In genomic region chr1:220702733-220703704, GRCh38 we compare ENCODE assay signal across 21 cellular contexts. TPM values are rescaled to one million over a fixed set of nuclear protein-coding genes. Genes with fewer than 3 reads are reported as not detected.
A peak's percentile ranks its signal among the peaks of the same experiment; 100 is the strongest.
DNase-seq lines count a peak whose midpoint lies in the region; ATAC-seq, FAIRE-seq and TF ChIP-seq lines count a peak whose summit lies in the region.
"Had no signal": no experiment of that assay in that cellular context is flagged by ENCODE, and none has a peak within 500 bp of the region (broad histone marks: within the 10 kb centered on the region; RNA-seq: fewer than 3 reads in every experiment).

No MANE protein-coding gene starts in this region.

- CTCF ChIA-PET in HEK293 (lab: Yijun Ruan, JAX): interaction anchor here (0.6 to 1.8 kb wide), 5 partner anchors 15 to 961 kb away, joined by 3 to 7 read pairs (median 5); no protein-coding TSS in a partner anchor
- CTCF ChIA-PET in K562 (lab: Yijun Ruan, JAX; ENCODE audit: low intra/inter-chr PET ratio): no interaction called here

- WGBS in K562 (ENCODE audit: insufficient coverage, low coverage, missing lambda C conversion rate): 2% methylated on average over 9 of the region's 9 CpGs

- no peak for FAIRE-seq in K562 (lab: Jason Lieb, UNC)
- FAIRE-seq: endometrium, small intestine had no signal

- no peak overlapping the region for H3K4me2 ChIP-seq in K562 (ENCODE audit: insufficient read depth, low read length)

- no peak overlapping the region for H3K9ac ChIP-seq in K562 (ENCODE audit: insufficient read depth in 1 of 2, low read depth in 2 of 2, low read length in 2 of 2)

- peak; percentile 35 for DNase-seq in COR-L47 (lab: John Stamatoyannopoulos, UW)
- DNase-seq in NCI-H345 treated with DMSO at 0.1 percent for 48 hours (lab: John Stamatoyannopoulos, UW; ENCODE audit: unreplicated experiment): peak; percentile 53
- DNase-seq in K562 (ENCODE audit: extremely low read depth in 1 of 4, low spot score in 3 of 4): peak in 1 of 4 experiments; percentile 5
- DNase-seq: activated CD4-positive, CD25-positive, alpha-beta regulatory T cell; body of pancreas; heart right ventricle; NCI-H1930; posterior cingulate gyrus; small intestine; stimulated activated CD4-positive, alpha-beta T cell treated with anti-CD3 and anti-CD28 coated beads, Interleukin-4, amount 100 ng/mL, for 4 hours; substantia nigra had no signal

- BruUV-seq in K562 (replicated peaks; lab: Mats Ljungman, UMichigan): no TSS peak

- H3K27ac ChIP-seq in HEK293 (ENCODE audit: extremely low read depth, low read depth, low read length) (no peak overlapping the region), K562 (ENCODE audit: extremely low read depth, low read depth, low read length) (no peak overlapping the region)
- H3K27ac ChIP-seq: body of pancreas, coronary artery, heart right ventricle, SJCRH30, vagina had no signal

- ATAC-seq in K562 (no peak), GM18868 (IDR thresholded peaks at IDR 0.05; ENCODE audit: unreplicated experiment) (no peak), GM19035 (IDR thresholded peaks at IDR 0.05; ENCODE audit: unreplicated experiment) (no peak), GM18873 (IDR thresholded peaks at IDR 0.05; ENCODE audit: low FRiP score, unreplicated experiment) (no peak)
- ATAC-seq: body of pancreas; natural killer cell treated with Interleukin-12 subunit alpha and Interleukin-12 subunit beta and Interleukin-15 and Interleukin-18, amount 100 ng/mL, for 72 hours had no signal

- TF ChIP-seq CTCF in HEK293 (tag by site-specific recombination; IDR thresholded peaks at IDR 0.05) (no peak), K562 (IDR thresholded peaks at IDR 0.05 in 2 of 3, conservative IDR thresholded peaks at IDR 0.05 in 1 of 3; ENCODE audit: insufficient read depth in 2 of 3, low read depth in 1 of 3, low read length in 3 of 3) (no peak)

- no peaks in the 10 kb centered on the region for H3K9me3 ChIP-seq in HEK293 (ENCODE audit: control insufficient read depth, insufficient read depth, low read depth, low read length)
- H3K9me3 ChIP-seq in K562 (replicated peaks; ENCODE audit: control insufficient read depth, insufficient read depth, low read depth, low read length): no peaks in the 10 kb centered on the region
- H3K9me3 ChIP-seq: body of pancreas, heart right ventricle, SJCRH30, vagina had no signal

- no peak for TF ChIP-seq EP300 in K562 (IDR thresholded peaks at IDR 0.05; ENCODE audit: low read length)

- H4K20me1 ChIP-seq in K562 (replicated peaks; ENCODE audit: control insufficient read depth, insufficient read depth, low read length): no peaks in the 10 kb centered on the region

- H3K27me3 ChIP-seq in K562 (ENCODE audit: control insufficient read depth in 2 of 2, insufficient read depth in 2 of 2, low read length in 2 of 2): peaks cover 4 to 34% of the 10 kb centered on the region in 2 experiments; a peak in 3 of 5 replicates
- H3K27me3 ChIP-seq: body of pancreas, heart right ventricle, SJCRH30, vagina had no signal

- no peak for TF ChIP-seq POLR2A in K562 (conservative IDR thresholded peaks at IDR 0.05)

- POLR2A ChIA-PET in HEK293 (lab: Yijun Ruan, JAX) (no interaction called here), K562 (lab: Yijun Ruan, JAX) (interaction anchor here (0.6 to 1.4 kb wide), 2 partner anchors 9 to 136 kb away, joined by 3 to 5 read pairs; no protein-coding TSS in a partner anchor)

- H3K4me3 ChIP-seq in HEK293 (ENCODE audit: low read depth, low read length): no peak overlapping the region
- H3K4me3 ChIP-seq in K562: no peak overlapping the region
- H3K4me3 ChIP-seq: body of pancreas, coronary artery, heart right ventricle, SJCRH30, vagina had no signal

- intact Hi-C loops in K562 (cut with micrococcal nuclease): no loop called here

- no peaks in the 10 kb centered on the region for H3K79me2 ChIP-seq in K562 (ENCODE audit: control insufficient read depth, insufficient read depth, low read length)

- TF ChIP-seq RAD21 in K562 (CRISPR knock-in tag; conservative IDR thresholded peaks at IDR 0.05 in 1 of 2, IDR thresholded peaks at IDR 0.05 in 1 of 2): no peak

- H3K4me1 ChIP-seq in HEK293 (ENCODE audit: control insufficient read depth, insufficient read depth, low read length) (no peaks in the 10 kb centered on the region), K562 (replicated peaks in 1 of 2; ENCODE audit: control insufficient read depth in 2 of 2, insufficient read depth in 2 of 2, low read length in 2 of 2) (no peaks in the 10 kb centered on the region)

- no peak overlapping the region for H2AFZ ChIP-seq in K562 (ENCODE audit: low read depth, low read length)

- H3K9me1 ChIP-seq in K562 (ENCODE audit: control insufficient read depth, insufficient read depth, low read length): no peaks in the 10 kb centered on the region

- in situ Hi-C loops in K562 (cut with MboI): no loop called here

- H3K36me3 ChIP-seq in HEK293 (ENCODE audit: control insufficient read depth in 2 of 2, insufficient read depth in 1 of 2, low read length in 2 of 2) (peaks cover 0 to 1% of the 10 kb centered on the region in 2 experiments; a peak in 1 of 3 replicates), K562 (ENCODE audit: control insufficient read depth, insufficient read depth, low read length) (no peaks in the 10 kb centered on the region)
- H3K36me3 ChIP-seq: SJCRH30, vagina had no signal

TF ChIP-seq in HEK293, 187 proteins besides CTCF, POLR2A, EP300 and RAD21 (continues in another document):
- no peak for TF ChIP-seq ZNF248 (tag by site-specific recombination; IDR thresholded peaks at IDR 0.05)
- TF ChIP-seq, protein P1, sequence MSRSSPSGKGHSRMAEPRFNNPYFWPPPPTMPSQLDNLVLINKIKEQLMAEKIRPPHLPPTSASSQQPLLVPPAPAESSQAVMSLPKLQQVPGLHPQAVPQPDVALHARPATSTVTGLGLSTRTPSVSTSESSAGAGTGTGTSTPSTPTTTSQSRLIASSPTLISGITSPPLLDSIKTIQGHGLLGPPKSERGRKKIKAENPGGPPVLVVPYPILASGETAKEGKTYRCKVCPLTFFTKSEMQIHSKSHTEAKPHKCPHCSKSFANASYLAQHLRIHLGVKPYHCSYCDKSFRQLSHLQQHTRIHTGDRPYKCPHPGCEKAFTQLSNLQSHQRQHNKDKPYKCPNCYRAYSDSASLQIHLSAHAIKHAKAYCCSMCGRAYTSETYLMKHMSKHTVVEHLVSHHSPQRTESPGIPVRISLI (tag by site-specific recombination; IDR thresholded peaks at IDR 0.05): no peak
- TF ChIP-seq ZNF146 (tag by site-specific recombination; IDR thresholded peaks at IDR 0.05): no peak
- TF ChIP-seq ZNF792 (tag by site-specific recombination; IDR thresholded peaks at IDR 0.05): no peak
- no peak for TF ChIP-seq ZNF629 (tag by site-specific recombination; IDR thresholded peaks at IDR 0.05)

TF ChIP-seq in K562, 482 proteins besides CTCF, POLR2A, EP300 and RAD21 (continues in another document):
- no peak for TF ChIP-seq CBFA2T2 (conservative IDR thresholded peaks at IDR 0.05)

RNA-seq across cellular contexts. Expression of gene C1orf115, which starts 12.9 kb away (rescaled TPM):
- total RNA-seq in K562 (2011; cell fraction: chromatin; rRNA removed; ENCODE audit: low replicate concordance): not detected in 2 replicates
- total RNA-seq in K562 (2011; cell fraction: nucleolus; rRNA removed): not detected in 2 replicates
- total RNA-seq in K562 (2011; cell fraction: nucleoplasm; rRNA removed): not detected in 2 replicates
- total RNA-seq in K562 (2014; rRNA removed): not detected in 2 replicates
- not detected in 2 replicates for total RNA-seq in K562 (2014; rRNA removed; fragmentation: Illumina TruSeq; extraction: Trizol)
- total RNA-seq in K562 (2015; rRNA removed; fragmentation: Illumina TruSeq; extraction: Trizol): not detected in 2 replicates
- total RNA-seq in K562 (2021): 0.09 TPM in 1 of 2 replicates, not detected in the other
- polyA plus RNA-seq in K562 (2011; rRNA removed): not detected in 2 replicates
- polyA plus RNA-seq in K562 (2011; cell fraction: cytosol; rRNA removed): not detected in 2 replicates
- polyA plus RNA-seq in K562 (2011; cell fraction: nucleus; rRNA removed): not detected in 2 replicates
- polyA plus RNA-seq in K562 (2012): not detected in 2 replicates
- not detected in 2 replicates for polyA plus RNA-seq in K562 (2014; fragmentation: Illumina TruSeq; extraction: Trizol)
- not detected for polyA plus RNA-seq in K562 (2014; fragmentation: Nextera tagmentation; extraction: Ambion mirVana)
- polyA plus RNA-seq in K562 (2014; rRNA removed): not detected in 2 replicates
- polyA minus RNA-seq in K562 (2011; rRNA and poly(A)+ RNA removed): not detected in 2 replicates
- not detected in 2 replicates for polyA minus RNA-seq in K562 (2011; cell fraction: cytosol; rRNA and poly(A)+ RNA removed)
- polyA minus RNA-seq in K562 (2011; cell fraction: nucleus; rRNA and poly(A)+ RNA removed): not detected in 2 replicates

RNA-seq across cellular contexts. Expression of gene MTARC2, which starts 45.1 kb away (rescaled TPM):
- not detected in 2 replicates for total RNA-seq in K562 (2011; cell fraction: chromatin; rRNA removed; ENCODE audit: low replicate concordance)
- total RNA-seq in K562 (2011; cell fraction: nucleolus; rRNA removed): not detected in 2 replicates
- not detected in 2 replicates for total RNA-seq in K562 (2011; cell fraction: nucleoplasm; rRNA removed)
- not detected in 2 replicates for total RNA-seq in K562 (2014; rRNA removed)
- not detected in 2 replicates for total RNA-seq in K562 (2014; rRNA removed; fragmentation: Illumina TruSeq; extraction: Trizol)
- not detected in 2 replicates for total RNA-seq in K562 (2015; rRNA removed; fragmentation: Illumina TruSeq; extraction: Trizol)
- total RNA-seq in K562 (2021): 0.11 and 0.35 TPM in 2 replicates
- polyA plus RNA-seq in K562 (2011; rRNA removed): not detected in 2 replicates
- not detected in 2 replicates for polyA plus RNA-seq in K562 (2011; cell fraction: cytosol; rRNA removed)
- not detected in 2 replicates for polyA plus RNA-seq in K562 (2011; cell fraction: nucleus; rRNA removed)
- 0.11 TPM in 1 of 2 replicates, not detected in the other for polyA plus RNA-seq in K562 (2012)
- not detected in 2 replicates for polyA plus RNA-seq in K562 (2014; fragmentation: Illumina TruSeq; extraction: Trizol)
- polyA plus RNA-seq in K562 (2014; fragmentation: Nextera tagmentation; extraction: Ambion mirVana): under 1 TPM in 1 of 2 experiments, not detected in 1; 0.03 TPM
- not detected in 2 replicates for polyA plus RNA-seq in K562 (2014; rRNA removed)
- not detected in 2 replicates for polyA minus RNA-seq in K562 (2011; rRNA and poly(A)+ RNA removed)
- polyA minus RNA-seq in K562 (2011; cell fraction: cytosol; rRNA and poly(A)+ RNA removed): not detected in 2 replicates
- not detected in 2 replicates for polyA minus RNA-seq in K562 (2011; cell fraction: nucleus; rRNA and poly(A)+ RNA removed)
- total RNA-seq: G401; natural killer cell treated with Interleukin-12 subunit alpha and Interleukin-12 subunit beta and Interleukin-15 and Interleukin-18, amount 100 ng/mL, for 72 hours had no signal
